In the genomic region with DNA sequence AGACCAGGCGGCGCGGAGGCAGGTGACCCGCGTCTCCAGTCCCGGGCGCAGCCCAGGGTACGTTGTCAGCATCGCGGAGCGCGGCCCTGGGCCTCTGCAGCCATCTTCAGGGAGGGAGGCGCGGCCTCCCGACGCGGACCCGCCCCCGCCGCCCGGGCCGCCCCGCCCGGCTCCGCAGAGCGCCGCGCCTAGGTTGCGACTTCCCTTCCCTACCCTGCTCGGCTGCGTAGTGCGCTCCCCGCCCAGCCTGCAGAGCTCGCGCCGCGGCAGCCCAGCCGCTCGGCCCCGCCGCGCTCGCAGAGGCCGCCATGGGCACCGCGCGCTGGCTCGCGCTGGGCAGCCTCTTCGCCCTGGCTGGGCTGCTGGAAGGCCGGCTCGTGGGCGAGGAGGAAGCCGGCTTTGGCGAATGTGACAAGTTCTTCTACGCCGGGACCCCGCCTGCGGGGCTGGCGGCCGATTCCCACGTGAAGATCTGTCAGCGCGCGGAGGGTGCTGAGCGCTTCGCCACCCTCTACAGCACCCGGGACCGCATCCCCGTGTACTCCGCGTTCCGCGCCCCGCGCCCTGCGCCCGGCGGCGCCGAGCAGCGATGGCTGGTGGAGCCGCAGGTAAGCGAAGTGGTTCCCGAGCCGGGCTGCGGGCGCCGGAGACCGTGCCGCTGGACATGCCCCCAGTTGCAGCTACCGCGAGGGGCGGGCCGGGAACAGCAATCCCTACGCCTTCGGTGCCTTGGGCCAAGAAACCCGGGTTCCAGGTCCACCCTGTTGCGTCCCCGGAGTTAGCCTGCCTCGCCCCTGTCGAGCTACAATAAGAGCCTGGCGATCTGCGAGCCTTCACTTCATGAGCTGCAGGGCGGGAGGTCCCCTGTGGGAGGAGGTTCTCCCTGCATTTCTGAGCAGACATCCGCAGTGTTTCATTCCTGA, we compare ENCODE assay signal across 8 cellular contexts. TPM values are rescaled to one million over a fixed set of nuclear protein-coding genes. Genes with fewer than 3 reads are reported as not detected.
DNase-seq lines count a peak whose midpoint lies in the region; TF ChIP-seq lines count a peak whose summit lies in the region.

A gene with protein sequence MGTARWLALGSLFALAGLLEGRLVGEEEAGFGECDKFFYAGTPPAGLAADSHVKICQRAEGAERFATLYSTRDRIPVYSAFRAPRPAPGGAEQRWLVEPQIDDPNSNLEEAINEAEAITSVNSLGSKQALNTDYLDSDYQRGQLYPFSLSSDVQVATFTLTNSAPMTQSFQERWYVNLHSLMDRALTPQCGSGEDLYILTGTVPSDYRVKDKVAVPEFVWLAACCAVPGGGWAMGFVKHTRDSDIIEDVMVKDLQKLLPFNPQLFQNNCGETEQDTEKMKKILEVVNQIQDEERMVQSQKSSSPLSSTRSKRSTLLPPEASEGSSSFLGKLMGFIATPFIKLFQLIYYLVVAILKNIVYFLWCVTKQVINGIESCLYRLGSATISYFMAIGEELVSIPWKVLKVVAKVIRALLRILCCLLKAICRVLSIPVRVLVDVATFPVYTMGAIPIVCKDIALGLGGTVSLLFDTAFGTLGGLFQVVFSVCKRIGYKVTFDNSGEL (plus strand): TSS at position 227 of the 923 bp plus-strand sequence. CDS start 82 bp downstream, at position 309.

- H3K4me1 ChIP-seq in HAP-1 (peaks cover 6% of the 10 kb centered on the region), MM.1S (ENCODE audit: low read length) (peaks cover 22% of the 10 kb centered on the region), right atrium auricular region (peaks cover 0 to 22% of the 10 kb centered on the region in 2 donors), vagina (peaks cover 45% of the 10 kb centered on the region)

- H3K4me3 ChIP-seq in HAP-1 (peak within 1 kb of the TSS; percentile 63), MM.1S (ENCODE audit: low read length) (peak within 1 kb of the TSS; percentile 84), right atrium auricular region (peak within 1 kb of the TSS; percentile 83 to 89), vagina (peak within 1 kb of the TSS; percentile 76 to 94)

- H3K27me3 ChIP-seq in HAP-1 (ENCODE audit: low read depth) (no peaks in the 10 kb centered on the region), MM.1S (replicated peaks; ENCODE audit: insufficient read depth, low read length) (no peaks in the 10 kb centered on the region), right atrium auricular region (no peaks in the 10 kb centered on the region), vagina (no peaks in the 10 kb centered on the region)

- peak in 1 of 2 donors; percentile 71 for TF ChIP-seq POLR2A in vagina (IDR thresholded peaks at IDR 0.05)

- peaks cover 15% of the 10 kb centered on the region for H3F3A ChIP-seq in MM.1S (ENCODE audit: insufficient read depth, low read length)

- H3K36me3 ChIP-seq in HAP-1 (replicated peaks) (no peaks in the 10 kb centered on the region), MM.1S (replicated peaks; ENCODE audit: insufficient read depth, low read length) (no peaks in the 10 kb centered on the region), right atrium auricular region (no peaks in the 10 kb centered on the region), vagina (no peaks in the 10 kb centered on the region)

- DNase-seq in GM10266 (ENCODE audit: extremely low spot score) = peak; percentile 91
- DNase-seq in HAP-1 (ENCODE audit: low spot score in 2 of 2) = peak; percentile 59 to 84
- DNase-seq in MM.1S = peak; percentile 88
- DNase-seq in T-helper 1 cell = peak; percentile 66 to 86 (median 76)
- peak in 54 of 56 donors; percentile 22 to 94 (median 78) for DNase-seq in amygdala (lab: John Stamatoyannopoulos, UW)
- peak; percentile 74 for DNase-seq in right atrium auricular region (ENCODE audit: low spot score)
- DNase-seq in putamen (ENCODE audit: low spot score) = peak; percentile 91
- DNase-seq in vagina (ENCODE audit: extremely low spot score in 2 of 2) = peak in 1 of 2 donors; percentile 89

- H3K4me2 ChIP-seq in MM.1S (ENCODE audit: low read depth, low read length) = peak within 1 kb of the TSS; percentile 97

- 0 out of 2 replicates have a peak, but pooled peaks cover 9% of the 10 kb centered on the region for H3K79me2 ChIP-seq in MM.1S (ENCODE audit: low read length)

- intact Hi-C loops in vagina (cut with DNase I) = loop anchor here (10.0 kb wide), 1 partner anchor 55 kb away; no protein-coding TSS in a partner anchor

- no peaks in the 10 kb centered on the region for H3K9me3 ChIP-seq in HAP-1
- H3K9me3 ChIP-seq in MM.1S (replicated peaks; ENCODE audit: insufficient read depth, low read length) = no peaks in the 10 kb centered on the region
- no peaks in the 10 kb centered on the region for H3K9me3 ChIP-seq in right atrium auricular region
- no peaks in the 10 kb centered on the region for H3K9me3 ChIP-seq in vagina

- in situ Hi-C loops in HAP-1 (cut with MboI; ENCODE audit: low sequenced_read_pairs) = no loop called here

- peak within 1 kb of the TSS; percentile 94 for H3K27ac ChIP-seq in MM.1S (ENCODE audit: low read length)
- H3K27ac ChIP-seq in right atrium auricular region = peak within 1 kb of the TSS; percentile 85 to 89
- H3K27ac ChIP-seq in vagina = peak within 1 kb of the TSS; percentile 96

- no peaks in the 10 kb centered on the region for H3K9me2 ChIP-seq in MM.1S (replicated peaks; ENCODE audit: insufficient read depth, low read length)

- peak within 1 kb of the TSS; percentile 80 for H3K9ac ChIP-seq in MM.1S (ENCODE audit: low read length)

- TF ChIP-seq CTCF in GM10266 (IDR thresholded peaks at IDR 0.05; ENCODE audit: control insufficient read depth, insufficient read depth, low read depth, missing control alignments) = no peak
- no peak for TF ChIP-seq CTCF in MM.1S (IDR thresholded peaks at IDR 0.05; ENCODE audit: low read length)
- no peak for TF ChIP-seq CTCF in right atrium auricular region (IDR thresholded peaks at IDR 0.05)
- no peak for TF ChIP-seq CTCF in vagina (IDR thresholded peaks at IDR 0.05)

- no peaks in the 10 kb centered on the region for H4K20me1 ChIP-seq in MM.1S (ENCODE audit: insufficient read depth, low read length)

- H2AFZ ChIP-seq in MM.1S (ENCODE audit: low read length) = peak within 1 kb of the TSS; percentile 96

RNA-seq across cellular contexts. Expression of the gene that starts here (rescaled TPM):
- total RNA-seq in right atrium auricular region (10 to 100 TPM; 18.8 to 27.7 TPM), vagina (47.9 TPM)
